In the genomic region with DNA sequence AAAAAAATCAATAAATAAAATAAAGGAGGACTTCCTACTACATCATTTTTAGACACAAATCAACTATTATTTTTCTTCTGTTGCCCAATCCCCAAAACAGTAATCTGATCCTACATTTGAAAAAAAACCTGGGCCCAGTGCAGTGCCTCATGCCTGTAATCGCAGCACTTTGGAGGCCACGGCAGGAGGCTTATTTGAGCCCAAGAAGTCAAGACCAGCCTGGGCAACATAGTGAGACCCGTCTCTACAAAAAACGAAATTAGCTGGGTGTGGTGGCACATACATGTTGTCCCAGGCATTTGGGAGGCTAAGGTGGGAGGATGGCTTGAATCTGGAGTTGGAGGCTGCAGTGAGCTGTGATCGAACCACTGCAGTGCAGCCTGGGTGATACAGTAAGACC, we compare ENCODE assay signal across 1 cellular context.
TF ChIP-seq lines count a peak whose summit lies in the region.

No MANE protein-coding gene starts in this region.

TF ChIP-seq in GM12878, 131 proteins besides CTCF, POLR2A, EP300 and RAD21 (continued from another document):
- TF ChIP-seq, protein P1, sequence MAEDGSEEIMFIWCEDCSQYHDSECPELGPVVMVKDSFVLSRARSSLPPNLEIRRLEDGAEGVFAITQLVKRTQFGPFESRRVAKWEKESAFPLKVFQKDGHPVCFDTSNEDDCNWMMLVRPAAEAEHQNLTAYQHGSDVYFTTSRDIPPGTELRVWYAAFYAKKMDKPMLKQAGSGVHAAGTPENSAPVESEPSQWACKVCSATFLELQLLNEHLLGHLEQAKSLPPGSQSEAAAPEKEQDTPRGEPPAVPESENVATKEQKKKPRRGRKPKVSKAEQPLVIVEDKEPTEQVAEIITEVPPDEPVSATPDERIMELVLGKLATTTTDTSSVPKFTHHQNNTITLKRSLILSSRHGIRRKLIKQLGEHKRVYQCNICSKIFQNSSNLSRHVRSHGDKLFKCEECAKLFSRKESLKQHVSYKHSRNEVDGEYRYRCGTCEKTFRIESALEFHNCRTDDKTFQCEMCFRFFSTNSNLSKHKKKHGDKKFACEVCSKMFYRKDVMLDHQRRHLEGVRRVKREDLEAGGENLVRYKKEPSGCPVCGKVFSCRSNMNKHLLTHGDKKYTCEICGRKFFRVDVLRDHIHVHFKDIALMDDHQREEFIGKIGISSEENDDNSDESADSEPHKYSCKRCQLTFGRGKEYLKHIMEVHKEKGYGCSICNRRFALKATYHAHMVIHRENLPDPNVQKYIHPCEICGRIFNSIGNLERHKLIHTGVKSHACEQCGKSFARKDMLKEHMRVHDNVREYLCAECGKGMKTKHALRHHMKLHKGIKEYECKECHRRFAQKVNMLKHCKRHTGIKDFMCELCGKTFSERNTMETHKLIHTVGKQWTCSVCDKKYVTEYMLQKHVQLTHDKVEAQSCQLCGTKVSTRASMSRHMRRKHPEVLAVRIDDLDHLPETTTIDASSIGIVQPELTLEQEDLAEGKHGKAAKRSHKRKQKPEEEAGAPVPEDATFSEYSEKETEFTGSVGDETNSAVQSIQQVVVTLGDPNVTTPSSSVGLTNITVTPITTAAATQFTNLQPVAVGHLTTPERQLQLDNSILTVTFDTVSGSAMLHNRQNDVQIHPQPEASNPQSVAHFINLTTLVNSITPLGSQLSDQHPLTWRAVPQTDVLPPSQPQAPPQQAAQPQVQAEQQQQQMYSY (CRISPR knock-in tag; IDR thresholded peaks at IDR 0.05) = no peak
- TF ChIP-seq RCOR1 (conservative IDR thresholded peaks at IDR 0.05; ENCODE audit: low read depth, low read length) (no peak), NBN (IDR thresholded peaks at IDR 0.05) (no peak)
